In genomic region chr13:45327253-45327954, GRCh38 we compare ENCODE assay signal across 11 cellular contexts. TPM values are rescaled to one million over a fixed set of nuclear protein-coding genes. Genes with fewer than 3 reads are reported as not detected.
DNase-seq lines count a peak whose midpoint lies in the region; ATAC-seq and TF ChIP-seq lines count a peak whose summit lies in the region.
"Had no signal": no experiment of that assay in that cellular context is flagged by ENCODE, and none has a peak within 500 bp of the region (broad histone marks: within the 10 kb centered on the region; RNA-seq: fewer than 3 reads in every experiment).

No MANE protein-coding gene starts in this region.

- no peak overlapping the region for H3K4me3 Mint-ChIP-seq in activated CD4-positive, alpha-beta memory T cell treated with anti-CD3 and anti-CD28 coated beads for 36 hours

- H3K9me3 ChIP-seq in BLaER1 (no peaks in the 10 kb centered on the region), DND-41 (ENCODE audit: insufficient read depth, low read length, severe bottlenecking) (no peaks in the 10 kb centered on the region), lower lobe of right lung (no peaks in the 10 kb centered on the region)
- no peaks in the 10 kb centered on the region for H3K9me3 ChIP-seq in effector memory CD4-positive, alpha-beta T cell (ENCODE audit: control insufficient read depth, low read length)

- intact Hi-C loops in activated CD4-positive, alpha-beta memory T cell treated with anti-CD3 and anti-CD28 coated beads for 36 hours (cut with micrococcal nuclease): no loop called here
- intact Hi-C loops in lower lobe of right lung (cut with DNase I): no loop called here

- peaks cover 46% of the 10 kb centered on the region for H3K4me1 Mint-ChIP-seq in activated CD4-positive, alpha-beta memory T cell treated with anti-CD3 and anti-CD28 coated beads for 36 hours (ENCODE audit: low read depth)

- CTCF ChIA-PET in activated CD4-positive, alpha-beta memory T cell treated with anti-CD3 and anti-CD28 coated beads for 36 hours (lab: Charles Lee): interaction anchor here (1.0 kb wide), 1 partner anchor 17 kb away, joined by 3 read pairs; no protein-coding TSS in a partner anchor

- H3K27me3 ChIP-seq in BLaER1 (no peaks in the 10 kb centered on the region), DND-41 (ENCODE audit: insufficient read depth, low read length, poor library complexity) (no peaks in the 10 kb centered on the region), lower lobe of right lung (ENCODE audit: low read depth) (no peaks in the 10 kb centered on the region)
- H3K27me3 ChIP-seq in effector memory CD4-positive, alpha-beta T cell (replicated peaks; ENCODE audit: control insufficient read depth, insufficient read depth, low read length, poor library complexity, severe bottlenecking): no peaks in the 10 kb centered on the region

- no peak overlapping the region for H2AFZ ChIP-seq in DND-41 (ENCODE audit: low read depth, low read length)

- H3K9ac ChIP-seq in BLaER1: no peak overlapping the region
- no peak overlapping the region for H3K9ac ChIP-seq in DND-41 (ENCODE audit: low read depth, low read length)

- ATAC-seq in DND-41 (ENCODE audit: insufficient read depth, low read depth) (peak; percentile 7; the same call in 1 of the 3 replicates), lower lobe of right lung (no peak), GM21381 (IDR thresholded peaks at IDR 0.05; ENCODE audit: unreplicated experiment) (no peak)
- ATAC-seq: SK-N-SH treated with all-trans-retinoic acid at 6 μM for 48 hours had no signal

- no peaks in the 10 kb centered on the region for H3K36me3 Mint-ChIP-seq in activated CD4-positive, alpha-beta memory T cell treated with anti-CD3 and anti-CD28 coated beads for 36 hours

- no peak overlapping the region for H3K27ac ChIP-seq in BLaER1
- no peak overlapping the region for H3K27ac ChIP-seq in DND-41 (ENCODE audit: low read length)
- peak overlapping the region; percentile 48 for H3K27ac ChIP-seq in lower lobe of right lung
- H3K27ac ChIP-seq in effector memory CD4-positive, alpha-beta T cell (ENCODE audit: insufficient read depth, low read length, poor library complexity, severe bottlenecking): no peak overlapping the region

- H3K4me2 ChIP-seq in BLaER1 (0 out of 2 replicates have a peak overlapping the region, but pooled peaks have one; percentile 2), DND-41 (ENCODE audit: insufficient read depth, low read length) (no peak overlapping the region)

- no peaks in the 10 kb centered on the region for H3K27me3 Mint-ChIP-seq in activated CD4-positive, alpha-beta memory T cell treated with anti-CD3 and anti-CD28 coated beads for 36 hours

- no peak overlapping the region for H3K27ac Mint-ChIP-seq in activated CD4-positive, alpha-beta memory T cell treated with anti-CD3 and anti-CD28 coated beads for 36 hours

- DNase-seq in DND-41 (no peak), lower lobe of right lung (no peak), kidney tubule cell (ENCODE audit: low spot score) (no peak), SK-N-DZ (ENCODE audit: low spot score) (no peak)
- peak; percentile 34 for DNase-seq in activated CD4-positive, alpha-beta memory T cell treated with anti-CD3 and anti-CD28 coated beads for 36 hours
- DNase-seq in effector memory CD4-positive, alpha-beta T cell: no peak
- DNase-seq: COR-L47, NCI-H526 treated with DMSO at 0.1 percent for 48 hours had no signal

- H3K4me1 ChIP-seq in BLaER1 (peaks cover 79% of the 10 kb centered on the region), DND-41 (ENCODE audit: insufficient read depth, low read length) (peaks cover 11% of the 10 kb centered on the region; the same call in 1 of the 2 replicates), lower lobe of right lung (peaks cover 59% of the 10 kb centered on the region)
- H3K4me1 ChIP-seq in effector memory CD4-positive, alpha-beta T cell (ENCODE audit: control insufficient read depth, insufficient read depth, low read length, poor library complexity, severe bottlenecking): peaks cover 22% of the 10 kb centered on the region

- no peak overlapping the region for H3K4me3 ChIP-seq in BLaER1
- no peak overlapping the region for H3K4me3 ChIP-seq in DND-41 (ENCODE audit: low read depth in 1 of 2, low read length in 2 of 2)
- H3K4me3 ChIP-seq in lower lobe of right lung: no peak overlapping the region
- no peak overlapping the region for H3K4me3 ChIP-seq in effector memory CD4-positive, alpha-beta T cell (ENCODE audit: insufficient read depth, low read depth, low read length, poor library complexity, severe bottlenecking)

- POLR2A ChIA-PET in activated CD4-positive, alpha-beta memory T cell treated with anti-CD3 and anti-CD28 coated beads for 36 hours (lab: Charles Lee): no interaction called here

- TF ChIP-seq CTCF in DND-41 (IDR thresholded peaks at IDR 0.05; ENCODE audit: borderline replicate concordance, extremely low read depth, low read length, poor library complexity, severe bottlenecking) (peak; percentile 10), lower lobe of right lung (IDR thresholded peaks at IDR 0.05) (no peak)

- H3K9me3 Mint-ChIP-seq in activated CD4-positive, alpha-beta memory T cell treated with anti-CD3 and anti-CD28 coated beads for 36 hours: no peaks in the 10 kb centered on the region

- H4K20me1 ChIP-seq in BLaER1 (peaks cover 37% of the 10 kb centered on the region), DND-41 (ENCODE audit: insufficient read depth, low read length) (peaks cover 3% of the 10 kb centered on the region; the same call in 1 of the 2 replicates)

- H3K36me3 ChIP-seq in BLaER1 (no peaks in the 10 kb centered on the region), DND-41 (ENCODE audit: insufficient read depth, low read length) (no peaks in the 10 kb centered on the region), lower lobe of right lung (no peaks in the 10 kb centered on the region)
- no peaks in the 10 kb centered on the region for H3K36me3 ChIP-seq in effector memory CD4-positive, alpha-beta T cell (ENCODE audit: control insufficient read depth, insufficient read depth, low read length)

- no peaks in the 10 kb centered on the region for H3K79me2 ChIP-seq in DND-41 (ENCODE audit: insufficient read depth, low read length)

RNA-seq across cellular contexts. Expression of gene TPT1, which starts 13.6 kb away (rescaled TPM):
- 1,000 to 10,000 TPM; 3,227 to 3,264 TPM for total RNA-seq in activated CD4-positive, alpha-beta memory T cell treated with anti-CD3 and anti-CD28 coated beads for 36 hours
- 5,010 TPM for total RNA-seq in lower lobe of right lung
- 2,440 and 2,961 TPM in 2 replicates for polyA plus RNA-seq in SK-N-DZ (2014; cell fraction: cytosol; rRNA removed)
- 1,300 and 1,726 TPM in 2 replicates for polyA plus RNA-seq in SK-N-DZ (2014; cell fraction: nucleus; rRNA removed)
